In the genomic region with DNA sequence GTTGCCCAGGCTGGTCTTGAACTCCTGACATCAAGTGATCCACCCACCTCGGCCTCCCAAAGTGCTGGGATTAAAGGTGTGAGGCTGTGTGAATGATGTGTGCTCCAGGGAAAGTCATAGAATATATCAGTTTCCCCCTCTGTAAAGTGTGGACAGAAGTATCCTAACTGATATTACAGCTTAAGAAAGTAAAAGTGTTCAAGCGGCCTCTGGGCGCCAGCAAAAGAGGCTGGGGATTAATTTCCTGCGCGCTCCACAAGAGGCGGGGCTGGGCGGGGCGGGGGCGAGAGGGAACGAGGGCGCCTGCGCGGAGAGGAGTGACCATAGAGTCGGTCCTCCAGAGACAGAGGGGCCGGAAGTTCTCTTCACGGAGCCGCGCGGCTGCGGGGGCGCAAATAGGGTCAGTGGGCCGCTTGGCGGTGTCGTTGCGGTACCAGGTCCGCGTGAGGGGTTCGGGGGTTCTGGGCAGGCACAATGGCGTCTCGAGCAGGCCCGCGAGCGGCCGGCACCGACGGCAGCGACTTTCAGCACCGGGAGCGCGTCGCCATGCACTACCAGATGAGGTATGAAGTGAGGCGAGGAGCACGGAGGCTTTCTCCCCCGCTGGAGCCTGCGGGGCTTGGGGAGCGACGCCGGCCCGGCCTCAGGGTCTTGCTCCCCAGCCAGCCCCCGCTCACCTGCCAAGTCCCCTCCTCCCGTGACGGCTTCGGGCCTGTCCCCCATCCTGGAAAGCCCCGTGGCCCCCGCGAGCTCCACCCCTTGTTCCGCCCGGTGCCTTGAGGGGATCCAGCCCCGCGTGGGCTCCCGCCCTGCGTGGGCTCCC, we compare ENCODE assay signal across 1 cellular context.
TF ChIP-seq lines count a peak whose summit lies in the region.

JAGN1 (plus strand) TSS at position 362 of the 823 bp plus-strand sequence; CDS start at position 475, 113 bp downstream.

TF ChIP-seq in HepG2, 621 proteins besides CTCF, POLR2A, EP300 and RAD21 (continued from another document and continues in another):
- TF ChIP-seq ZNF281 (CRISPR knock-in tag; IDR thresholded peaks at IDR 0.05; ENCODE audit: borderline replicate concordance) = no peak
- TF ChIP-seq KDM4B (CRISPR knock-in tag; IDR thresholded peaks at IDR 0.05) = peak; percentile 70; the same call in 1 of the 2 replicates
- TF ChIP-seq KDM5A (IDR thresholded peaks at IDR 0.05; ENCODE audit: borderline replicate concordance, low read length) = peak; percentile 86
- peak; percentile 85 for TF ChIP-seq KDM2A (CRISPR knock-in tag; IDR thresholded peaks at IDR 0.05; ENCODE audit: borderline replicate concordance, low read depth)
- TF ChIP-seq LRRFIP1 (CRISPR knock-in tag; conservative IDR thresholded peaks at IDR 0.05) = no peak
- peak; percentile 97 for TF ChIP-seq ZFY (CRISPR knock-in tag; IDR thresholded peaks at IDR 0.05)
- no peak for TF ChIP-seq ZNF577 (CRISPR knock-in tag; IDR thresholded peaks at IDR 0.05; ENCODE audit: borderline replicate concordance, low read depth)
- peak; percentile 73; the same call in 1 of the 2 replicates for TF ChIP-seq ZNF556 (CRISPR knock-in tag; IDR thresholded peaks at IDR 0.05; ENCODE audit: borderline replicate concordance)
- no peak; the same call in 1 of the 2 replicates for TF ChIP-seq GPN1 (CRISPR knock-in tag; IDR thresholded peaks at IDR 0.05; ENCODE audit: borderline replicate concordance)
- TF ChIP-seq ZBTB21 (CRISPR knock-in tag; IDR thresholded peaks at IDR 0.05) = no peak
- 0 out of 2 replicates have a peak, but pooled peaks have one; percentile 69 for TF ChIP-seq JUN (CRISPR knock-in tag; IDR thresholded peaks at IDR 0.05)
- 0 out of 2 replicates have a peak, but pooled peaks have one; percentile 67 for TF ChIP-seq ZNF616 (CRISPR knock-in tag; IDR thresholded peaks at IDR 0.05; ENCODE audit: low read depth)
- no peak for TF ChIP-seq ARNT (IDR thresholded peaks at IDR 0.05)
- peak; percentile 59; the same call in 1 of the 2 replicates for TF ChIP-seq ATF3 (CRISPR knock-in tag; IDR thresholded peaks at IDR 0.05)
- TF ChIP-seq FOXA1 (IDR thresholded peaks at IDR 0.05) = no peak
- TF ChIP-seq FOXA1 (CRISPR knock-in tag; IDR thresholded peaks at IDR 0.05) = no peak
- TF ChIP-seq SMAD1 (CRISPR knock-in tag; IDR thresholded peaks at IDR 0.05; ENCODE audit: borderline replicate concordance, low read depth) = peak; percentile 82; the same call in 1 of the 2 replicates
- no peak for TF ChIP-seq ZNF557 (CRISPR knock-in tag; IDR thresholded peaks at IDR 0.05)
- TF ChIP-seq CHD4 (IDR thresholded peaks at IDR 0.05; ENCODE audit: borderline replicate concordance, low read length) = no peak
- TF ChIP-seq FOXK1 (CRISPR knock-in tag; IDR thresholded peaks at IDR 0.05; ENCODE audit: borderline replicate concordance, low read depth) = peak; percentile 61; the same call in 1 of the 2 replicates
- no peak for TF ChIP-seq NFATC3 (CRISPR knock-in tag; IDR thresholded peaks at IDR 0.05)
- TF ChIP-seq AFF4 (CRISPR knock-in tag; IDR thresholded peaks at IDR 0.05) = peak; percentile 61; the same call in 1 of the 2 replicates
- peak; percentile 54; the same call in 1 of the 2 replicates for TF ChIP-seq ZNF543 (CRISPR knock-in tag; IDR thresholded peaks at IDR 0.05)
- TF ChIP-seq ZNF619 (CRISPR knock-in tag; IDR thresholded peaks at IDR 0.05) = peak; percentile 89
- TF ChIP-seq, protein P1, sequence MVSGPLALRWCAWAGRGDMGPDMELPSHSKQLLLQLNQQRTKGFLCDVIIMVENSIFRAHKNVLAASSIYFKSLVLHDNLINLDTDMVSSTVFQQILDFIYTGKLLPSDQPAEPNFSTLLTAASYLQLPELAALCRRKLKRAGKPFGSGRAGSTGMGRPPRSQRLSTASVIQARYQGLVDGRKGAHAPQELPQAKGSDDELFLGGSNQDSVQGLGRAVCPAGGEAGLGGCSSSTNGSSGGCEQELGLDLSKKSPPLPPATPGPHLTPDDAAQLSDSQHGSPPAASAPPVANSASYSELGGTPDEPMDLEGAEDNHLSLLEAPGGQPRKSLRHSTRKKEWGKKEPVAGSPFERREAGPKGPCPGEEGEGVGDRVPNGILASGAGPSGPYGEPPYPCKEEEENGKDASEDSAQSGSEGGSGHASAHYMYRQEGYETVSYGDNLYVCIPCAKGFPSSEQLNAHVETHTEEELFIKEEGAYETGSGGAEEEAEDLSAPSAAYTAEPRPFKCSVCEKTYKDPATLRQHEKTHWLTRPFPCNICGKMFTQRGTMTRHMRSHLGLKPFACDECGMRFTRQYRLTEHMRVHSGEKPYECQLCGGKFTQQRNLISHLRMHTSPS (CRISPR knock-in tag; IDR thresholded peaks at IDR 0.05; ENCODE audit: low read depth) = 0 out of 2 replicates have a peak, but pooled peaks have one; percentile 54
- TF ChIP-seq PAWR (CRISPR knock-in tag; IDR thresholded peaks at IDR 0.05; ENCODE audit: borderline replicate concordance) = 0 out of 2 replicates have a peak, but pooled peaks have one; percentile 69
- TF ChIP-seq ZBTB7A (CRISPR knock-in tag; IDR thresholded peaks at IDR 0.05) = peak; percentile 75; the same call in 1 of the 2 replicates
- 0 out of 2 replicates have a peak, but pooled peaks have one; percentile 58 for TF ChIP-seq DNMT1 (CRISPR knock-in tag; IDR thresholded peaks at IDR 0.05)
- TF ChIP-seq, protein P2, sequence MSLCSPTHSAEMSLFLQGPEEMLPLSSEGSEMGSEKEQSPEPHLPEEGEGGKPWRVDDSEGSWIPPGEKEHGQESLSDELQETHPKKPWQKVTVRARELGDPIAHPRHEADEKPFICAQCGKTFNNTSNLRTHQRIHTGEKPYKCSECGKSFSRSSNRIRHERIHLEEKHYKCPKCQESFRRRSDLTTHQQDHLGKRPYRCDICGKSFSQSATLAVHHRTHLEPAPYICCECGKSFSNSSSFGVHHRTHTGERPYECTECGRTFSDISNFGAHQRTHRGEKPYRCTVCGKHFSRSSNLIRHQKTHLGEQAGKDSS (CRISPR knock-in tag; IDR thresholded peaks at IDR 0.05; ENCODE audit: borderline replicate concordance, low read depth) = peak; percentile 60
- TF ChIP-seq ZNF709 (CRISPR knock-in tag; IDR thresholded peaks at IDR 0.05) = peak; percentile 85
- TF ChIP-seq YEATS2 (CRISPR knock-in tag; IDR thresholded peaks at IDR 0.05; ENCODE audit: borderline replicate concordance) = peak; percentile 78; the same call in 1 of the 2 replicates
- peak; percentile 63 for TF ChIP-seq PAXIP1 (CRISPR knock-in tag; conservative IDR thresholded peaks at IDR 0.05)
- TF ChIP-seq ZNF607 (CRISPR knock-in tag; IDR thresholded peaks at IDR 0.05; ENCODE audit: borderline replicate concordance) = peak; percentile 67
- TF ChIP-seq RELA (CRISPR knock-in tag; IDR thresholded peaks at IDR 0.05) = no peak
- TF ChIP-seq DRAP1 (CRISPR knock-in tag; IDR thresholded peaks at IDR 0.05) = peak; percentile 51; the same call in 1 of the 2 replicates
- TF ChIP-seq U2AF1 (optimal IDR thresholded peaks at IDR 0.05; ENCODE audit: low read depth, low read length) = no peak
- TF ChIP-seq PHF20 (CRISPR knock-in tag; IDR thresholded peaks at IDR 0.05) = peak; percentile 81
- peak; percentile 94 for TF ChIP-seq ASH2L (IDR thresholded peaks at IDR 0.05; ENCODE audit: insufficient read length, low read depth, low read length)
